26 cellular contexts compared by ENCODE assay signal in genomic region chr16:79806757-79807156, GRCh38.
"Had no signal": no experiment of that assay in that cellular context is flagged by ENCODE, and none has a peak within 500 bp of the region (broad histone marks: within the 10 kb centered on the region; RNA-seq: fewer than 3 reads in every experiment).

No MANE protein-coding gene starts in this region.

- H3K27me3 ChIP-seq: colonic mucosa, esophagus squamous epithelium, foreskin keratinocyte, gastroesophageal sphincter had no signal

- FAIRE-seq: colon, endometrium, endothelial cell of umbilical vein, frontal cortex had no signal

- DNase-seq: colonic mucosa; cortex of kidney; dermis blood vessel endothelial cell; dorsolateral prefrontal cortex; effector CD4-positive, alpha-beta T cell; effector CD8-positive, alpha-beta T cell; effector memory CD4-positive, alpha-beta T cell; effector memory CD8-positive, alpha-beta T cell; erythroblast; esophagus squamous epithelium; foreskin fibroblast; foreskin keratinocyte; foreskin melanocyte; gastrocnemius medialis; glutamatergic neuron; head of caudate nucleus; heart left ventricle; heart right ventricle had no signal

- H3K4me3 ChIP-seq: colonic mucosa, coronary artery, dorsolateral prefrontal cortex, esophagus squamous epithelium, gastrocnemius medialis, gastroesophageal sphincter, heart left ventricle, heart right ventricle had no signal

- ATAC-seq: effector memory CD8-positive, alpha-beta T cell; foreskin keratinocyte; gastrocnemius medialis; gastroesophageal sphincter; heart left ventricle; heart right ventricle had no signal

- H3K27ac ChIP-seq: colonic mucosa, coronary artery, dorsolateral prefrontal cortex, epithelial cell of prostate, esophagus squamous epithelium, foreskin keratinocyte, gastrocnemius medialis, gastroesophageal sphincter, heart left ventricle, heart right ventricle had no signal

- H3K27me3 Mint-ChIP-seq: dendritic cell treated with granulocyte-macrophage colony-stimulating factor and Interleukin-4, amounts not matched to agents 40 ng/mL and 50 ng/mL, for 4 days had no signal

- H3K4me3 Mint-ChIP-seq: dendritic cell treated with granulocyte-macrophage colony-stimulating factor and Interleukin-4, amounts not matched to agents 40 ng/mL and 50 ng/mL, for 4 days; effector memory CD8-positive, alpha-beta T cell had no signal

- H3K9me3 Mint-ChIP-seq: dendritic cell treated with granulocyte-macrophage colony-stimulating factor and Interleukin-4, amounts not matched to agents 40 ng/mL and 50 ng/mL, for 4 days had no signal

- H3K36me3 ChIP-seq: colonic mucosa, esophagus squamous epithelium, gastrocnemius medialis, gastroesophageal sphincter, heart left ventricle, heart right ventricle had no signal

- H3K9me3 ChIP-seq: colonic mucosa, esophagus squamous epithelium, gastrocnemius medialis, gastroesophageal sphincter had no signal

- H3K4me1 ChIP-seq: colonic mucosa, gastrocnemius medialis, gastroesophageal sphincter, heart left ventricle, heart right ventricle had no signal

- H3K27ac Mint-ChIP-seq: dendritic cell treated with granulocyte-macrophage colony-stimulating factor and Interleukin-4, amounts not matched to agents 40 ng/mL and 50 ng/mL, for 4 days; effector memory CD8-positive, alpha-beta T cell had no signal
